ENCODE assay signal across 24 cellular contexts in genomic region chr2:197827618-197828017, GRCh38. TPM values are rescaled to one million over a fixed set of nuclear protein-coding genes. Genes with fewer than 3 reads are reported as not detected.
"Had no signal": no experiment of that assay in that cellular context is flagged by ENCODE, and none has a peak within 500 bp of the region (broad histone marks: within the 10 kb centered on the region; RNA-seq: fewer than 3 reads in every experiment).

No MANE protein-coding gene starts in this region.

- H3K4me2 ChIP-seq: smooth muscle cell had no signal

- H3K4me1 ChIP-seq: left lung, right atrium auricular region had no signal

- H3K4me3 ChIP-seq: adrenal gland, esophagus muscularis mucosa, heart left ventricle, left lung, right atrium auricular region, smooth muscle cell, thoracic aorta had no signal

- DNase-seq: activated B cell treated with CpG ODN at 0.5 μM for 24 hours; activated CD4-positive, alpha-beta T cell treated with anti-CD3 and anti-CD28 coated beads for 48 hours; activated CD8-positive, alpha-beta T cell treated with anti-CD3 and anti-CD28 coated beads, Interleukin-2, amount 10 ng/mL, durations not matched to agents 7 days and 5 days; activated naive CD4-positive, alpha-beta T cell treated with anti-CD3 and anti-CD28 coated beads, Interleukin-2, amount 50 U/mL, for 16 hours; activated T-cell treated with anti-CD3 and anti-CD28 coated beads, Interleukin-2, amount 50 U/mL, for 24 hours; adrenal gland; cerebellar nuclear complex; cortex of kidney; effector CD8-positive, alpha-beta T cell; heart left ventricle; left lung; mammary epithelial cell; stimulated activated CD4-positive, alpha-beta T cell treated with anti-CD3 and anti-CD28 coated beads, Interleukin-4, amount 100 ng/mL, for 4 hours had no signal

- H3K9me3 ChIP-seq: esophagus muscularis mucosa, right atrium auricular region, thoracic aorta had no signal

- H3K27ac ChIP-seq: adrenal gland, esophagus muscularis mucosa, heart left ventricle, left lung, right atrium auricular region, thoracic aorta had no signal

- H3K27me3 ChIP-seq: adrenal gland, esophagus muscularis mucosa, heart left ventricle, left lung, right atrium auricular region had no signal

- H3K36me3 ChIP-seq: adrenal gland, esophagus muscularis mucosa, heart left ventricle, left lung, right atrium auricular region, thoracic aorta had no signal

RNA-seq across cellular contexts. Expression of gene PLCL1, which starts 23.2 kb away (rescaled TPM):
- total RNA-seq: bronchial epithelial cell had no signal
- polyA plus RNA-seq: mammary epithelial cell had no signal

RNA-seq across cellular contexts. Expression of gene BOLL, which starts 42.5 kb away (rescaled TPM):
- total RNA-seq: activated B cell treated with CpG ODN at 0.5 μM for 24 hours; activated CD8-positive, alpha-beta T cell treated with anti-CD3 and anti-CD28 coated beads, Interleukin-2, amount 10 ng/mL, durations not matched to agents 7 days and 5 days; adrenal gland; bronchial epithelial cell; esophagus muscularis mucosa; frontal cortex; kidney epithelial cell; left lung; mammary epithelial cell; neural crest cell; omental fat pad; right atrium auricular region; SK-MEL-5; smooth muscle cell; thoracic aorta; ureter had no signal
- polyA plus RNA-seq: adrenal gland, mammary epithelial cell, smooth muscle cell had no signal
